13 cellular contexts compared by ENCODE assay signal in genomic region chr17:266701-267656, GRCh38.
DNase-seq lines count a peak whose midpoint lies in the region; ATAC-seq and TF ChIP-seq lines count a peak whose summit lies in the region.
"Had no signal": no experiment of that assay in that cellular context is flagged by ENCODE, and none has a peak within 500 bp of the region (broad histone marks: within the 10 kb centered on the region; RNA-seq: fewer than 3 reads in every experiment).

No MANE protein-coding gene starts in this region.

- peak; percentile 64 for DNase-seq in H7
- DNase-seq in colonic mucosa: peak; percentile 14
- DNase-seq in left lobe of liver (ENCODE audit: low spot score): peak; percentile 41
- DNase-seq in gastrocnemius medialis: peak in 1 of 2 donors; percentile 24
- no peak for DNase-seq in NCI-H82 (lab: John Stamatoyannopoulos, UW)
- DNase-seq in EL: no peak
- no peak for DNase-seq in kidney glomerular epithelial cell (lab: John Stamatoyannopoulos, UW)
- DNase-seq: activated CD8-positive, alpha-beta memory T cell treated with anti-CD3 and anti-CD28 coated beads for 24 hours; COR-L47; KG1; NCI-H226 had no signal

- no peaks in the 10 kb centered on the region for H3K4me1 ChIP-seq in colonic mucosa
- H3K4me1 ChIP-seq in gastrocnemius medialis: peaks cover 16 to 20% of the 10 kb centered on the region in 2 donors

- ATAC-seq in left lobe of liver: peak; percentile 30
- ATAC-seq in gastrocnemius medialis: peak; percentile 58 to 75
- ATAC-seq in HG02759 (IDR thresholded peaks at IDR 0.05; ENCODE audit: unreplicated experiment): no peak
- ATAC-seq: naive thymus-derived CD4-positive, alpha-beta T cell had no signal

- H3K9me3 ChIP-seq in colonic mucosa: no peaks in the 10 kb centered on the region
- no peaks in the 10 kb centered on the region for H3K9me3 ChIP-seq in gastrocnemius medialis

- no peak overlapping the region for H3K4me3 ChIP-seq in H7 (ENCODE audit: insufficient read depth, low read depth, low read length)
- H3K4me3 ChIP-seq in colonic mucosa: no peak overlapping the region
- H3K4me3 ChIP-seq in gastrocnemius medialis: peak overlapping the region in 3 of 4 donors; percentile 12 to 22 (median 20)

- in situ Hi-C loops in gastrocnemius medialis (cut with MboI; ENCODE audit: low sequenced_read_pairs in 4 of 4): loop anchor here in 1 of 4 donors (10.0 kb wide), 1 partner anchor 128 kb away; no protein-coding TSS in a partner anchor

- TF ChIP-seq POLR2A in gastrocnemius medialis (IDR thresholded peaks at IDR 0.05): peak in 1 of 2 donors; percentile 33

- H3K27me3 ChIP-seq in H7 (ENCODE audit: control insufficient read depth, insufficient read depth, low read length): no peaks in the 10 kb centered on the region
- no peaks in the 10 kb centered on the region for H3K27me3 ChIP-seq in colonic mucosa
- no peaks in the 10 kb centered on the region for H3K27me3 ChIP-seq in gastrocnemius medialis

- no peak overlapping the region for H3K9ac ChIP-seq in colonic mucosa (ENCODE audit: low read depth in 2 of 2, low read length in 2 of 2)

- no peak for TF ChIP-seq CTCF in colonic mucosa (IDR thresholded peaks at IDR 0.05)
- no peak for TF ChIP-seq CTCF in gastrocnemius medialis (IDR thresholded peaks at IDR 0.05 in 4 of 5, conservative IDR thresholded peaks at IDR 0.05 in 1 of 5)

- H3K27ac ChIP-seq in colonic mucosa: no peak overlapping the region
- peak overlapping the region; percentile 46 to 79 (median 66) for H3K27ac ChIP-seq in gastrocnemius medialis

- intact Hi-C loops in colonic mucosa (cut with DNase I) (no loop called here), gastrocnemius medialis (cut with DNase I; ENCODE audit: low total_unique reads) (loop anchor here (5.0 kb wide), 1 partner anchor 35 kb away; no protein-coding TSS in a partner anchor)

- H3K36me3 ChIP-seq in H7 (replicated peaks; ENCODE audit: control insufficient read depth, insufficient read depth, low read length) (no peaks in the 10 kb centered on the region), colonic mucosa (no peaks in the 10 kb centered on the region), gastrocnemius medialis (no peaks in the 10 kb centered on the region)

Comparison
In these comparisons a context has a peak if more than half of its experiments do, and no peak if none do; other contexts are left out.
1. DNase-seq: peak in H7 (single experiment), colonic mucosa (single experiment) and left lobe of liver (single experiment); none in NCI-H82 (single experiment), EL (single experiment) and kidney glomerular epithelial cell (single experiment).
2. H3K4me3 ChIP-seq: peak in gastrocnemius medialis (3 of 4); none in H7 (single experiment) and colonic mucosa (single experiment).